1 cellular context compared by ENCODE assay signal in the genomic region with DNA sequence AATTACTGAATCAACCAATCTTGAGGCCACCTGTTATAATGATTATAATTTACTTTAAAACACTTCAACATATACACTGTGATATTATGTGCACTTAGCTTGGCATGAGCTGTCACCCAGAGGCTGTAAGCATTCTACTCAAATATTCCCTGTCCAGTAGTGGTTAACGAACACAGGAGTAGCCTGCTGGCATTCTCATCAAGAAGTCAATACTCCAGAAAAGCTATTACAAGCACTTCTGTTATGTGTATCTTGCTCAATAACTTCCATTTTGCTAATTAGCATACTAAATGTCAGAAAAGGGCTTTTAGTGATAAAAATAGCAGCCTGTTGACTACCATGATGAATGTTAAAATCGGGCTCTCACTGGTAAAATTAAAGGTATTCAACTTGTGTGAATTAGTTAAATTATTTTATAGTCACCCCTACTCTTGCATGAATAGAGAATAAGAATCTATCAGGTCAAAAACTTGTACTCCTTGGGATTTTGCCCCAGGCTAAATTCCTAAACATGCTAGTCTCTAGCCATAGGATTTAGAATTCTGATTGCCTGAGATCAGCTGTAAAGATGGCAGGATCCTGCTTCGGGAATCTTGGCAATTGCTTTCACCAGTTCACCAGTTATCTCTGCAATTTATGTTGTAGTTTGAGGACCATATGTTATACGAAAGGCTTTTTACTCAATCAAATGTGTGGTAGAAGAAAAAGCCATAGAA.
TF ChIP-seq lines count a peak whose summit lies in the region.

No MANE protein-coding gene starts in this region.

TF ChIP-seq in IMR-90, 13 proteins besides CTCF, POLR2A, EP300 and RAD21 (continued from another document):
- TF ChIP-seq, protein P1, sequence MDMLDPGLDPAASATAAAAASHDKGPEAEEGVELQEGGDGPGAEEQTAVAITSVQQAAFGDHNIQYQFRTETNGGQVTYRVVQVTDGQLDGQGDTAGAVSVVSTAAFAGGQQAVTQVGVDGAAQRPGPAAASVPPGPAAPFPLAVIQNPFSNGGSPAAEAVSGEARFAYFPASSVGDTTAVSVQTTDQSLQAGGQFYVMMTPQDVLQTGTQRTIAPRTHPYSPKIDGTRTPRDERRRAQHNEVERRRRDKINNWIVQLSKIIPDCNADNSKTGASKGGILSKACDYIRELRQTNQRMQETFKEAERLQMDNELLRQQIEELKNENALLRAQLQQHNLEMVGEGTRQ (IDR thresholded peaks at IDR 0.05; ENCODE audit: low read depth, low read length), result no peak
- TF ChIP-seq FOS (IDR thresholded peaks at IDR 0.05; ENCODE audit: low read depth, low read length) (no peak), RCOR1 (IDR thresholded peaks at IDR 0.05; ENCODE audit: insufficient replicate concordance, low read length) (no peak), MAZ (IDR thresholded peaks at IDR 0.05; ENCODE audit: borderline replicate concordance, low read depth, low read length) (no peak), CEBPB (IDR thresholded peaks at IDR 0.05; ENCODE audit: low read depth, low read length) (no peak), NFE2L2 (IDR thresholded peaks at IDR 0.05; ENCODE audit: low read depth, low read length) (no peak), SMC3 (IDR thresholded peaks at IDR 0.05; ENCODE audit: low read depth, low read length) (no peak), CHD1 (IDR thresholded peaks at IDR 0.05; ENCODE audit: low read depth, low read length) (no peak)
